Comparison of ENCODE assay signal across 22 cellular contexts in the genomic region with DNA sequence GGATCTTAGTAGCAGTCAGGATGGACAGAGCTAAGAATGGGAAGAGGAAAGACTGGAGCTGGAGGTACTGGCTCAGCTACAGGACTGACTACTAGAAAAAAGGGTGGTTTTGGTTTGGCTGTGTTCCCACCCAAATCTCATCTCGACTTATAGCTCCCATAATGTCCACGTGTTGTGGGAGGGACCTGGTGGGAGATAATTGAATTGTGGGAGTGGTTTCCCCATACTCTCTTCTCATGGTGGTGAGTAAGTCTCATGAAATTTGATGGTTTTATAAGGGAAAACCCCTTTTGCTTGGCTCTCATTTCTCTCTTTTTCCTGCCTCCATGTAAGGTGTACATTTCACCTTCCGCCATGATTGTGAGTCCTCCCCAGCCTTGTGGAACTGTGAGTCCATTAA.
"Had no signal": no experiment of that assay in that cellular context is flagged by ENCODE, and none has a peak within 500 bp of the region (broad histone marks: within the 10 kb centered on the region; RNA-seq: fewer than 3 reads in every experiment).

No MANE protein-coding gene starts in this region.

- H3K36me3 ChIP-seq: adrenal gland, esophagus squamous epithelium, gastroesophageal sphincter, heart left ventricle, tibial artery had no signal

- DNase-seq: activated B cell treated with CpG ODN at 0.5 μM for 24 hours; activated CD4-positive, alpha-beta T cell treated with anti-CD3 and anti-CD28 coated beads for 36 hours; activated CD4-positive, alpha-beta T cell treated with anti-CD3 and anti-CD28 coated beads, Interleukin-2, amount 50 U/mL, for 4 hours; activated CD8-positive, alpha-beta memory T cell treated with anti-CD3 and anti-CD28 coated beads for 24 hours; activated CD8-positive, alpha-beta memory T cell treated with anti-CD3 and anti-CD28 coated beads, Interleukin-2, amount 50 U/mL, for 4 hours; activated naive CD4-positive, alpha-beta T cell; activated T-cell treated with anti-CD3 and anti-CD28 coated beads, Interleukin-2, amount 50 U/mL, for 24 hours; adrenal gland; cerebellar nuclear complex; endodermal cell; esophagus squamous epithelium; heart left ventricle; left colon; mesenchymal stem cell; small intestine; stimulated activated CD4-positive, alpha-beta T cell treated with anti-CD3 and anti-CD28 coated beads, Interleukin-2, amount 100 ng/mL, for 24 hours; stimulated activated naive CD8-positive, alpha-beta T cell treated with anti-CD3 and anti-CD28 coated beads, Interleukin-15, amount 100 ng/mL, for 72 hours; tibial artery had no signal

- H3K4me3 ChIP-seq: adrenal gland, coronary artery, esophagus squamous epithelium, gastroesophageal sphincter, heart left ventricle, tibial artery had no signal

- H3K27me3 ChIP-seq: adrenal gland, esophagus squamous epithelium, gastroesophageal sphincter, heart left ventricle, tibial artery had no signal

- ATAC-seq: activated CD4-positive, alpha-beta T cell treated with anti-CD3 and anti-CD28 coated beads for 36 hours; gastroesophageal sphincter; heart left ventricle; left colon; sciatic nerve; stimulated activated effector memory CD8-positive, alpha-beta T cell treated with anti-CD3 and anti-CD28 coated beads, Interleukin-12 subunit alpha, Interleukin-12 subunit beta, amount 100 ng/mL, for 72 hours; stimulated activated naive CD8-positive, alpha-beta T cell treated with anti-CD3 and anti-CD28 coated beads, Interleukin-15, amount 100 ng/mL, for 72 hours had no signal
